ENCODE assay signal across 19 cellular contexts in genomic region chr17:2044263-2044894, GRCh38. TPM values are rescaled to one million over a fixed set of nuclear protein-coding genes. Genes with fewer than 3 reads are reported as not detected.
DNase-seq lines count a peak whose midpoint lies in the region; ATAC-seq and TF ChIP-seq lines count a peak whose summit lies in the region.
"Had no signal": no experiment of that assay in that cellular context is flagged by ENCODE, and none has a peak within 500 bp of the region (broad histone marks: within the 10 kb centered on the region; RNA-seq: fewer than 3 reads in every experiment).

No MANE protein-coding gene starts in this region.

- no peaks in the 10 kb centered on the region for H3K9me3 ChIP-seq in spleen
- H3K9me3 ChIP-seq: prostate gland, vagina had no signal

- no peak for TF ChIP-seq POLR2A in spleen (IDR thresholded peaks at IDR 0.05)

- H3K4me3 ChIP-seq in spleen: no peak overlapping the region
- H3K4me3 ChIP-seq: cardiac muscle cell, prostate gland, vagina had no signal

- no peak for TF ChIP-seq CTCF in activated CD8-positive, alpha-beta T cell treated with anti-CD3 and anti-CD28 coated beads for 36 hours (IDR thresholded peaks at IDR 0.05)
- no peak for TF ChIP-seq CTCF in HFFc6 (IDR thresholded peaks at IDR 0.05)
- no peak for TF ChIP-seq CTCF in spleen (IDR thresholded peaks at IDR 0.05 in 8 of 11, conservative IDR thresholded peaks at IDR 0.05 in 3 of 11)

- WGBS in spleen, 5 donors: 94 to 97% (median 95%) methylated on average over 5 of the region's 5 CpGs

- peaks cover 16% of the 10 kb centered on the region for H3K36me3 Mint-ChIP-seq in activated CD8-positive, alpha-beta T cell treated with anti-CD3 and anti-CD28 coated beads for 36 hours (ENCODE audit: low read depth)
- H3K36me3 Mint-ChIP-seq in activated CD8-positive, alpha-beta T cell treated with anti-CD3 and anti-CD28 coated beads, Interleukin-2, amount 10 ng/mL, durations not matched to agents 7 days and 5 days (ENCODE audit: low read depth): peaks cover 26% of the 10 kb centered on the region
- peaks cover 27% of the 10 kb centered on the region for H3K36me3 Mint-ChIP-seq in HFFc6 (ENCODE audit: low read depth)

- H3K27ac ChIP-seq in spleen: no peak overlapping the region
- no peak overlapping the region for H3K27ac ChIP-seq in caudate nucleus (ENCODE audit: low read depth, low read length)
- H3K27ac ChIP-seq: cardiac muscle cell, prostate gland, vagina had no signal

- peaks cover 9 to 51% (median 39%) of the 10 kb centered on the region in 6 donors for H3K4me1 ChIP-seq in spleen

- H3K27me3 Mint-ChIP-seq in activated CD8-positive, alpha-beta T cell treated with anti-CD3 and anti-CD28 coated beads for 36 hours: peaks cover 8% of the 10 kb centered on the region
- H3K27me3 Mint-ChIP-seq in activated CD8-positive, alpha-beta T cell treated with anti-CD3 and anti-CD28 coated beads, Interleukin-2, amount 10 ng/mL, durations not matched to agents 7 days and 5 days (ENCODE audit: low read depth): no peaks in the 10 kb centered on the region
- no peaks in the 10 kb centered on the region; the same call in none of the 2 replicates for H3K27me3 Mint-ChIP-seq in HFFc6 (ENCODE audit: insufficient read depth)

- CTCF ChIA-PET in activated CD8-positive, alpha-beta T cell treated with anti-CD3 and anti-CD28 coated beads for 36 hours (lab: Charles Lee): interaction anchor here (2.9 kb wide), 1 partner anchor 11 kb away, joined by 13 read pairs; the partner anchor contains the start of gene HIC1
- CTCF ChIA-PET in activated CD8-positive, alpha-beta T cell treated with anti-CD3 and anti-CD28 coated beads, Interleukin-2, amount 10 ng/mL, durations not matched to agents 7 days and 5 days (lab: Charles Lee): interaction anchor here (1.4 kb wide), 1 partner anchor 9 kb away, joined by 3 read pairs; no protein-coding TSS in a partner anchor

- peaks cover 0 to 22% (median under 1%) of the 10 kb centered on the region in 7 donors for H3K27me3 ChIP-seq in spleen (replicated peaks in 1 of 7)
- H3K27me3 ChIP-seq: vagina had no signal

- peaks cover 33% of the 10 kb centered on the region for H3K4me1 Mint-ChIP-seq in activated CD8-positive, alpha-beta T cell treated with anti-CD3 and anti-CD28 coated beads for 36 hours (ENCODE audit: low read depth)
- H3K4me1 Mint-ChIP-seq in activated CD8-positive, alpha-beta T cell treated with anti-CD3 and anti-CD28 coated beads, Interleukin-2, amount 10 ng/mL, durations not matched to agents 7 days and 5 days (ENCODE audit: low read depth): peaks cover 32% of the 10 kb centered on the region
- peaks cover 55% of the 10 kb centered on the region for H3K4me1 Mint-ChIP-seq in HFFc6 (ENCODE audit: low read depth)

- intact Hi-C loops in activated CD8-positive, alpha-beta T cell treated with anti-CD3 and anti-CD28 coated beads for 36 hours (cut with micrococcal nuclease): no loop called here
- intact Hi-C loops in spleen (cut with DNase I; ENCODE audit: low total_unique reads): no loop called here

- peak overlapping the region; percentile 28 for H3K27ac Mint-ChIP-seq in activated CD8-positive, alpha-beta T cell treated with anti-CD3 and anti-CD28 coated beads for 36 hours
- H3K27ac Mint-ChIP-seq in activated CD8-positive, alpha-beta T cell treated with anti-CD3 and anti-CD28 coated beads, Interleukin-2, amount 10 ng/mL, durations not matched to agents 7 days and 5 days: no peak overlapping the region
- H3K27ac Mint-ChIP-seq in HFFc6: peak overlapping the region; percentile 96

- POLR2A ChIA-PET in activated CD8-positive, alpha-beta T cell treated with anti-CD3 and anti-CD28 coated beads for 36 hours (lab: Charles Lee): interaction anchor here (1.1 to 1.3 kb wide), 3 partner anchors 9 to 294 kb away, joined by 3 read pairs; no protein-coding TSS in a partner anchor
- POLR2A ChIA-PET in activated CD8-positive, alpha-beta T cell treated with anti-CD3 and anti-CD28 coated beads, Interleukin-2, amount 10 ng/mL, durations not matched to agents 7 days and 5 days (lab: Charles Lee): interaction anchor here (0.6 kb wide), 1 partner anchor 231 kb away, joined by 3 read pairs; no protein-coding TSS in a partner anchor

- peaks cover 0 to 37% (median 21%) of the 10 kb centered on the region in 6 donors for H3K36me3 ChIP-seq in spleen
- H3K36me3 ChIP-seq: prostate gland, vagina had no signal

- H3K9me3 Mint-ChIP-seq in activated CD8-positive, alpha-beta T cell treated with anti-CD3 and anti-CD28 coated beads for 36 hours: no peaks in the 10 kb centered on the region
- no peaks in the 10 kb centered on the region for H3K9me3 Mint-ChIP-seq in activated CD8-positive, alpha-beta T cell treated with anti-CD3 and anti-CD28 coated beads, Interleukin-2, amount 10 ng/mL, durations not matched to agents 7 days and 5 days (ENCODE audit: insufficient read depth)
- H3K9me3 Mint-ChIP-seq in HFFc6: no peaks in the 10 kb centered on the region

- no peak for DNase-seq in activated CD8-positive, alpha-beta T cell treated with anti-CD3 and anti-CD28 coated beads for 36 hours
- no peak for DNase-seq in activated CD8-positive, alpha-beta T cell treated with anti-CD3 and anti-CD28 coated beads, Interleukin-2, amount 10 ng/mL, durations not matched to agents 7 days and 5 days
- DNase-seq in HFFc6 (no peak), foreskin melanocyte (peak; percentile 79), spleen (peak; percentile 50), ureter (ENCODE audit: low spot score) (no peak), caudate nucleus (lab: John Stamatoyannopoulos, UW) (no peak)
- DNase-seq: activated CD4-positive, alpha-beta T cell treated with anti-CD3 and anti-CD28 coated beads for 4 hours; activated T-cell treated with anti-CD3 and anti-CD28 coated beads for 4 hours; effector CD4-positive, alpha-beta T cell; NCI-H1417 treated with DMSO at 0.1 percent for 48 hours; NCI-H2227 treated with DMSO at 0.1 percent for 48 hours; stimulated activated naive CD4-positive, alpha-beta T cell had no signal

- ATAC-seq in activated CD8-positive, alpha-beta T cell treated with anti-CD3 and anti-CD28 coated beads for 36 hours: no peak
- no peak for ATAC-seq in activated CD8-positive, alpha-beta T cell treated with anti-CD3 and anti-CD28 coated beads, Interleukin-2, amount 10 ng/mL, durations not matched to agents 7 days and 5 days
- no peak for ATAC-seq in HG02852 (IDR thresholded peaks at IDR 0.05; ENCODE audit: unreplicated experiment)

- no peak overlapping the region for H3K4me3 Mint-ChIP-seq in activated CD8-positive, alpha-beta T cell treated with anti-CD3 and anti-CD28 coated beads for 36 hours
- H3K4me3 Mint-ChIP-seq in activated CD8-positive, alpha-beta T cell treated with anti-CD3 and anti-CD28 coated beads, Interleukin-2, amount 10 ng/mL, durations not matched to agents 7 days and 5 days: no peak overlapping the region
- peak overlapping the region; percentile 35 for H3K4me3 Mint-ChIP-seq in HFFc6

RNA-seq across cellular contexts. Expression of gene OVCA2, which starts 2.6 kb away (rescaled TPM):
- 10 to 100 TPM; 28.0 to 28.5 TPM for total RNA-seq in activated CD8-positive, alpha-beta T cell treated with anti-CD3 and anti-CD28 coated beads for 36 hours
- 10 to 100 TPM; 34.9 to 40.1 TPM for total RNA-seq in activated CD8-positive, alpha-beta T cell treated with anti-CD3 and anti-CD28 coated beads, Interleukin-2, amount 10 ng/mL, durations not matched to agents 7 days and 5 days
- total RNA-seq in HFFc6 (2021; fragmentation: NEBNext Ultra II Directional; extraction: Animal tissue kit (Norgen Biotek cat#: 25700)): 10 to 100 TPM; 39.5 to 44.3 (median 41.7) TPM
- total RNA-seq in spleen (10 to 100 TPM; 20.9 to 51.3 (median 28.9) TPM), ureter (39.5 TPM)
- 10 to 100 TPM; 52.9 to 68.8 (median 66.4) TPM for polyA plus RNA-seq in spleen

RNA-seq across cellular contexts. Expression of gene HIC1, which starts 10.5 kb away (rescaled TPM):
- total RNA-seq in activated CD8-positive, alpha-beta T cell treated with anti-CD3 and anti-CD28 coated beads for 36 hours: 10 to 100 TPM; 35.1 TPM
- total RNA-seq in activated CD8-positive, alpha-beta T cell treated with anti-CD3 and anti-CD28 coated beads, Interleukin-2, amount 10 ng/mL, durations not matched to agents 7 days and 5 days: 10 to 100 TPM; 66.8 to 70.8 TPM
- 10 to 100 TPM; 42.7 to 51.9 (median 48.0) TPM for total RNA-seq in HFFc6 (2021; fragmentation: NEBNext Ultra II Directional; extraction: Animal tissue kit (Norgen Biotek cat#: 25700))
- total RNA-seq in spleen: 10 to 100 TPM in 6 of 7 donors, 1 to 10 TPM in 1; 7.0 to 59.6 (median 23.3) TPM
- 1 to 10 TPM; 1.3 to 4.7 (median 2.6) TPM for polyA plus RNA-seq in spleen
- total RNA-seq in ureter: 14.9 TPM

RNA-seq across cellular contexts. Expression of gene DPH1, which starts 14.4 kb away (rescaled TPM):
- 10 to 100 TPM; 27.8 to 32.5 TPM for total RNA-seq in activated CD8-positive, alpha-beta T cell treated with anti-CD3 and anti-CD28 coated beads for 36 hours
- total RNA-seq in activated CD8-positive, alpha-beta T cell treated with anti-CD3 and anti-CD28 coated beads, Interleukin-2, amount 10 ng/mL, durations not matched to agents 7 days and 5 days: 10 to 100 TPM; 24.6 to 24.7 TPM
- total RNA-seq in HFFc6 (2021; fragmentation: NEBNext Ultra II Directional; extraction: Animal tissue kit (Norgen Biotek cat#: 25700)): 10 to 100 TPM; 65.9 to 81.6 (median 71.8) TPM
- total RNA-seq in spleen: 10 to 100 TPM; 38.3 to 58.5 (median 43.5) TPM
- 10 to 100 TPM; 20.6 to 37.9 (median 20.9) TPM for polyA plus RNA-seq in spleen
- total RNA-seq in ureter: 68.8 TPM

RNA-seq across cellular contexts. Expression of gene RTN4RL1, which starts 19.2 kb away (rescaled TPM):
- under 1 TPM; 0.27 to 0.49 TPM for total RNA-seq in activated CD8-positive, alpha-beta T cell treated with anti-CD3 and anti-CD28 coated beads for 36 hours
- under 1 TPM; 0.10 to 0.18 TPM for total RNA-seq in activated CD8-positive, alpha-beta T cell treated with anti-CD3 and anti-CD28 coated beads, Interleukin-2, amount 10 ng/mL, durations not matched to agents 7 days and 5 days
- under 1 TPM; 0.33 to 0.60 (median 0.39) TPM for total RNA-seq in HFFc6 (2021; fragmentation: NEBNext Ultra II Directional; extraction: Animal tissue kit (Norgen Biotek cat#: 25700))
- total RNA-seq in spleen (1 to 10 TPM in 5 of 7 donors, under 1 TPM in 2; 0.67 to 4.5 (median 2.1) TPM), ureter (6.7 TPM)
- polyA plus RNA-seq in spleen: under 1 TPM; 0.09 to 0.67 (median 0.26) TPM
- total RNA-seq: Calu3, H1 had no signal

Comparison
In these comparisons a context has a peak if more than half of its experiments do, and no peak if none do; other contexts are left out.
1. DNase-seq: peak in foreskin melanocyte (single experiment) and spleen (single experiment); none in activated CD8-positive, alpha-beta T cell treated with anti-CD3 and anti-CD28 coated beads for 36 hours (single experiment), activated CD8-positive, alpha-beta T cell treated with anti-CD3 and anti-CD28 coated beads, Interleukin-2, amount 10 ng/mL, durations not matched to agents 7 days and 5 days (single experiment), HFFc6 (single experiment), ureter (single experiment) and caudate nucleus (0 of 61).